ENCODE assay signal across 1 cellular context in genomic region chr3:179148446-179149238, GRCh38.
A peak's percentile ranks its signal among the peaks of the same experiment; 100 is the strongest.
TF ChIP-seq lines count a peak whose summit lies in the region.

No MANE protein-coding gene starts in this region.

TF ChIP-seq in HepG2, 621 proteins besides CTCF, POLR2A, EP300 and RAD21 (continued from another document and continues in another):
- TF ChIP-seq, protein P1, sequence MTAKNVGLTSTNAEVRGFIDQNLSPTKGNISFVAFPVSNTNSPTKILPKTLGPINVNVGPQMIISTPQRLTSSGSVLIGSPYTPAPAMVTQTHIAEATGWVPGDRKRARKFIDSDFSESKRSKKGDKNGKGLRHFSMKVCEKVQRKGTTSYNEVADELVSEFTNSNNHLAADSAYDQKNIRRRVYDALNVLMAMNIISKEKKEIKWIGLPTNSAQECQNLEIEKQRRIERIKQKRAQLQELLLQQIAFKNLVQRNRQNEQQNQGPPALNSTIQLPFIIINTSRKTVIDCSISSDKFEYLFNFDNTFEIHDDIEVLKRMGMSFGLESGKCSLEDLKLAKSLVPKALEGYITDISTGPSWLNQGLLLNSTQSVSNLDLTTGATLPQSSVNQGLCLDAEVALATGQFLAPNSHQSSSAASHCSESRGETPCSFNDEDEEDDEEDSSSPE (CRISPR knock-in tag; IDR thresholded peaks at IDR 0.05) = no peak
- TF ChIP-seq MAZ (IDR thresholded peaks at IDR 0.05; ENCODE audit: borderline replicate concordance, low read depth, low read length) (no peak), MAZ (CRISPR knock-in tag; IDR thresholded peaks at IDR 0.05; ENCODE audit: low read depth) (no peak; the same call in 1 of the 2 replicates), ZNF101 (CRISPR knock-in tag; IDR thresholded peaks at IDR 0.05; ENCODE audit: borderline replicate concordance, low read depth) (no peak), AGO2 (optimal IDR thresholded peaks at IDR 0.05; ENCODE audit: low read depth, low read length) (peak; percentile 52), ZNF20 (CRISPR knock-in tag; IDR thresholded peaks at IDR 0.05) (no peak), RFX3 (CRISPR knock-in tag; IDR thresholded peaks at IDR 0.05) (no peak), RXRA (CRISPR knock-in tag; IDR thresholded peaks at IDR 0.05) (peak; percentile 30; the same call in 1 of the 2 replicates), PAF1 (CRISPR knock-in tag; IDR thresholded peaks at IDR 0.05) (no peak), ZNF10 (CRISPR knock-in tag; IDR thresholded peaks at IDR 0.05; ENCODE audit: borderline replicate concordance, low read depth) (no peak), TAF1 (CRISPR knock-in tag; IDR thresholded peaks at IDR 0.05) (peak; percentile 44; the same call in 1 of the 2 replicates), ZNF160 (CRISPR knock-in tag; IDR thresholded peaks at IDR 0.05) (no peak), HNRNPUL1 (IDR thresholded peaks at IDR 0.05; ENCODE audit: low read depth, low read length) (no peak), GTF3A (CRISPR knock-in tag; conservative IDR thresholded peaks at IDR 0.05) (no peak), MXD4 (CRISPR knock-in tag; IDR thresholded peaks at IDR 0.05) (no peak), ZZZ3 (CRISPR knock-in tag; IDR thresholded peaks at IDR 0.05; ENCODE audit: borderline replicate concordance) (no peak), SUZ12 (IDR thresholded peaks at IDR 0.05; ENCODE audit: low read depth, low read length) (no peak), KLF9 (CRISPR knock-in tag; IDR thresholded peaks at IDR 0.05; ENCODE audit: low read depth) (no peak), ZNF263 (CRISPR knock-in tag; IDR thresholded peaks at IDR 0.05) (no peak), YEATS4 (CRISPR knock-in tag; IDR thresholded peaks at IDR 0.05; ENCODE audit: borderline replicate concordance) (peak; percentile 64; the same call in 1 of the 2 replicates), THRA (CRISPR knock-in tag; IDR thresholded peaks at IDR 0.05; ENCODE audit: borderline replicate concordance) (no peak), ZNF501 (CRISPR knock-in tag; IDR thresholded peaks at IDR 0.05) (peak; percentile 35; the same call in 1 of the 2 replicates), ZNF431 (CRISPR knock-in tag; IDR thresholded peaks at IDR 0.05; ENCODE audit: borderline replicate concordance, low read depth) (no peak), ZBTB20 (CRISPR knock-in tag; IDR thresholded peaks at IDR 0.05; ENCODE audit: borderline replicate concordance, low read depth) (no peak), REPIN1 (CRISPR knock-in tag; IDR thresholded peaks at IDR 0.05; ENCODE audit: borderline replicate concordance, low read depth) (no peak), ZC3H4 (CRISPR knock-in tag; IDR thresholded peaks at IDR 0.05; ENCODE audit: borderline replicate concordance) (no peak), ZFP1 (CRISPR knock-in tag; IDR thresholded peaks at IDR 0.05) (no peak), ZNF333 (CRISPR knock-in tag; IDR thresholded peaks at IDR 0.05; ENCODE audit: borderline replicate concordance) (peak; percentile 85; the same call in 1 of the 2 replicates), WIZ (CRISPR knock-in tag; IDR thresholded peaks at IDR 0.05) (no peak), ARNT (IDR thresholded peaks at IDR 0.05) (no peak), ZNF556 (CRISPR knock-in tag; IDR thresholded peaks at IDR 0.05; ENCODE audit: borderline replicate concordance) (no peak), ZNF776 (CRISPR knock-in tag; IDR thresholded peaks at IDR 0.05) (peak; percentile 64; the same call in 1 of the 2 replicates), ZNF607 (CRISPR knock-in tag; IDR thresholded peaks at IDR 0.05; ENCODE audit: borderline replicate concordance) (0 out of 2 replicates have a peak, but pooled peaks have one; percentile 25), ZNF441 (CRISPR knock-in tag; IDR thresholded peaks at IDR 0.05; ENCODE audit: borderline replicate concordance) (peak; percentile 76), MBNL3 (CRISPR knock-in tag; conservative IDR thresholded peaks at IDR 0.05) (no peak), ZNF639 (CRISPR knock-in tag; conservative IDR thresholded peaks at IDR 0.05) (no peak), THYN1 (CRISPR knock-in tag; IDR thresholded peaks at IDR 0.05; ENCODE audit: borderline replicate concordance, low read depth) (no peak), HIVEP1 (CRISPR knock-in tag; IDR thresholded peaks at IDR 0.05) (no peak), TCF7L2 (IDR thresholded peaks at IDR 0.05; ENCODE audit: low read depth, low read length) (no peak), ZNF775 (CRISPR knock-in tag; IDR thresholded peaks at IDR 0.05; ENCODE audit: borderline replicate concordance) (no peak), ATF7-NPFF (CRISPR knock-in tag; IDR thresholded peaks at IDR 0.05; ENCODE audit: low read depth) (peak; percentile 57; the same call in 1 of the 2 replicates), ZKSCAN8 (CRISPR knock-in tag; IDR thresholded peaks at IDR 0.05; ENCODE audit: borderline replicate concordance) (no peak), LCORL (IDR thresholded peaks at IDR 0.05) (no peak), LCORL (CRISPR knock-in tag; IDR thresholded peaks at IDR 0.05) (no peak), GFI1 (CRISPR knock-in tag; IDR thresholded peaks at IDR 0.05; ENCODE audit: borderline replicate concordance) (peak; percentile 55; the same call in 1 of the 2 replicates), ZNF446 (CRISPR knock-in tag; IDR thresholded peaks at IDR 0.05) (no peak), ARNTL (CRISPR knock-in tag; IDR thresholded peaks at IDR 0.05) (no peak), ZSCAN25 (CRISPR knock-in tag; IDR thresholded peaks at IDR 0.05) (no peak), ZBTB8A (CRISPR knock-in tag; IDR thresholded peaks at IDR 0.05; ENCODE audit: borderline replicate concordance, low read depth) (no peak), MTF1 (CRISPR knock-in tag; IDR thresholded peaks at IDR 0.05) (no peak), TCF12 (IDR thresholded peaks at IDR 0.05) (no peak), TCF12 (CRISPR knock-in tag; IDR thresholded peaks at IDR 0.05) (no peak), SMAD1 (CRISPR knock-in tag; IDR thresholded peaks at IDR 0.05; ENCODE audit: borderline replicate concordance, low read depth) (0 out of 2 replicates have a peak, but pooled peaks have one; percentile 24), ZNF274 (CRISPR knock-in tag; IDR thresholded peaks at IDR 0.05) (no peak), ZBTB49 (CRISPR knock-in tag; IDR thresholded peaks at IDR 0.05; ENCODE audit: borderline replicate concordance) (no peak), YEATS2 (CRISPR knock-in tag; IDR thresholded peaks at IDR 0.05; ENCODE audit: borderline replicate concordance) (no peak)
- TF ChIP-seq, protein P2, sequence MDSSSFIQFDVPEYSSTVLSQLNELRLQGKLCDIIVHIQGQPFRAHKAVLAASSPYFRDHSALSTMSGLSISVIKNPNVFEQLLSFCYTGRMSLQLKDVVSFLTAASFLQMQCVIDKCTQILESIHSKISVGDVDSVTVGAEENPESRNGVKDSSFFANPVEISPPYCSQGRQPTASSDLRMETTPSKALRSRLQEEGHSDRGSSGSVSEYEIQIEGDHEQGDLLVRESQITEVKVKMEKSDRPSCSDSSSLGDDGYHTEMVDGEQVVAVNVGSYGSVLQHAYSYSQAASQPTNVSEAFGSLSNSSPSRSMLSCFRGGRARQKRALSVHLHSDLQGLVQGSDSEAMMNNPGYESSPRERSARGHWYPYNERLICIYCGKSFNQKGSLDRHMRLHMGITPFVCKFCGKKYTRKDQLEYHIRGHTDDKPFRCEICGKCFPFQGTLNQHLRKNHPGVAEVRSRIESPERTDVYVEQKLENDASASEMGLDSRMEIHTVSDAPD (CRISPR knock-in tag; IDR thresholded peaks at IDR 0.05) = no peak
- TF ChIP-seq, protein P3, sequence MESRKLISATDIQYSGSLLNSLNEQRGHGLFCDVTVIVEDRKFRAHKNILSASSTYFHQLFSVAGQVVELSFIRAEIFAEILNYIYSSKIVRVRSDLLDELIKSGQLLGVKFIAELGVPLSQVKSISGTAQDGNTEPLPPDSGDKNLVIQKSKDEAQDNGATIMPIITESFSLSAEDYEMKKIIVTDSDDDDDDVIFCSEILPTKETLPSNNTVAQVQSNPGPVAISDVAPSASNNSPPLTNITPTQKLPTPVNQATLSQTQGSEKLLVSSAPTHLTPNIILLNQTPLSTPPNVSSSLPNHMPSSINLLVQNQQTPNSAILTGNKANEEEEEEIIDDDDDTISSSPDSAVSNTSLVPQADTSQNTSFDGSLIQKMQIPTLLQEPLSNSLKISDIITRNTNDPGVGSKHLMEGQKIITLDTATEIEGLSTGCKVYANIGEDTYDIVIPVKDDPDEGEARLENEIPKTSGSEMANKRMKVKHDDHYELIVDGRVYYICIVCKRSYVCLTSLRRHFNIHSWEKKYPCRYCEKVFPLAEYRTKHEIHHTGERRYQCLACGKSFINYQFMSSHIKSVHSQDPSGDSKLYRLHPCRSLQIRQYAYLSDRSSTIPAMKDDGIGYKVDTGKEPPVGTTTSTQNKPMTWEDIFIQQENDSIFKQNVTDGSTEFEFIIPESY (CRISPR knock-in tag; IDR thresholded peaks at IDR 0.05) = no peak
- TF ChIP-seq, protein P4, sequence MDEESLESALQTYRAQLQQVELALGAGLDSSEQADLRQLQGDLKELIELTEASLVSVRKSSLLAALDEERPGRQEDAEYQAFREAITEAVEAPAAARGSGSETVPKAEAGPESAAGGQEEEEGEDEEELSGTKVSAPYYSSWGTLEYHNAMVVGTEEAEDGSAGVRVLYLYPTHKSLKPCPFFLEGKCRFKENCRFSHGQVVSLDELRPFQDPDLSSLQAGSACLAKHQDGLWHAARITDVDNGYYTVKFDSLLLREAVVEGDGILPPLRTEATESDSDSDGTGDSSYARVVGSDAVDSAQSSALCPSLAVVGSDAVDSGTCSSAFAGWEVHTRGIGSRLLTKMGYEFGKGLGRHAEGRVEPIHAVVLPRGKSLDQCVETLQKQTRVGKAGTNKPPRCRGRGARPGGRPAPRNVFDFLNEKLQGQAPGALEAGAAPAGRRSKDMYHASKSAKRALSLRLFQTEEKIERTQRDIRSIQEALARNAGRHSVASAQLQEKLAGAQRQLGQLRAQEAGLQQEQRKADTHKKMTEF (CRISPR knock-in tag; IDR thresholded peaks at IDR 0.05) = 0 out of 2 replicates have a peak, but pooled peaks have one; percentile 28
- TF ChIP-seq, protein P5, sequence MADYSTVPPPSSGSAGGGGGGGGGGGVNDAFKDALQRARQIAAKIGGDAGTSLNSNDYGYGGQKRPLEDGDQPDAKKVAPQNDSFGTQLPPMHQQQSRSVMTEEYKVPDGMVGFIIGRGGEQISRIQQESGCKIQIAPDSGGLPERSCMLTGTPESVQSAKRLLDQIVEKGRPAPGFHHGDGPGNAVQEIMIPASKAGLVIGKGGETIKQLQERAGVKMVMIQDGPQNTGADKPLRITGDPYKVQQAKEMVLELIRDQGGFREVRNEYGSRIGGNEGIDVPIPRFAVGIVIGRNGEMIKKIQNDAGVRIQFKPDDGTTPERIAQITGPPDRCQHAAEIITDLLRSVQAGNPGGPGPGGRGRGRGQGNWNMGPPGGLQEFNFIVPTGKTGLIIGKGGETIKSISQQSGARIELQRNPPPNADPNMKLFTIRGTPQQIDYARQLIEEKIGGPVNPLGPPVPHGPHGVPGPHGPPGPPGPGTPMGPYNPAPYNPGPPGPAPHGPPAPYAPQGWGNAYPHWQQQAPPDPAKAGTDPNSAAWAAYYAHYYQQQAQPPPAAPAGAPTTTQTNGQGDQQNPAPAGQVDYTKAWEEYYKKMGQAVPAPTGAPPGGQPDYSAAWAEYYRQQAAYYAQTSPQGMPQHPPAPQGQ (CRISPR knock-in tag; IDR thresholded peaks at IDR 0.05; ENCODE audit: borderline replicate concordance) = no peak
- TF ChIP-seq, protein P6, sequence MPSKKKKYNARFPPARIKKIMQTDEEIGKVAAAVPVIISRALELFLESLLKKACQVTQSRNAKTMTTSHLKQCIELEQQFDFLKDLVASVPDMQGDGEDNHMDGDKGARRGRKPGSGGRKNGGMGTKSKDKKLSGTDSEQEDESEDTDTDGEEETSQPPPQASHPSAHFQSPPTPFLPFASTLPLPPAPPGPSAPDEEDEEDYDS (CRISPR knock-in tag; IDR thresholded peaks at IDR 0.05) = no peak
